8 cellular contexts compared by ENCODE assay signal in genomic region chr1:171251741-171252300, GRCh38. TPM values are rescaled to one million over a fixed set of nuclear protein-coding genes. Genes with fewer than 3 reads are reported as not detected.
DNase-seq lines count a peak whose midpoint lies in the region; ATAC-seq and TF ChIP-seq lines count a peak whose summit lies in the region.

No MANE protein-coding gene starts in this region.

- H3K4me3 ChIP-seq in PC-9 = no peak overlapping the region
- H3K4me3 ChIP-seq in colonic mucosa = peak overlapping the region; percentile 45
- H3K4me3 ChIP-seq in lower lobe of right lung = peak overlapping the region; percentile 55
- peak overlapping the region; percentile 46 to 53 for H3K4me3 ChIP-seq in tibial artery

- CTCF ChIA-PET in activated CD4-positive, alpha-beta T cell treated with anti-CD3 and anti-CD28 coated beads for 36 hours (lab: Charles Lee) = interaction anchor here (0.6 to 1.4 kb wide), 3 partner anchors 25 to 105 kb away, joined by 3 to 4 read pairs (median 3); partner anchors contain the start of gene FMO4
- CTCF ChIA-PET in PC-9 (lab: Charles Lee) = no interaction called here

- H3F3A ChIP-seq in PC-9 (ENCODE audit: insufficient read depth, low read depth) = no peaks in the 10 kb centered on the region

- no TSS peak for BruUV-seq in PC-9 (replicated peaks; lab: Mats Ljungman, UMichigan)

- DNase-seq in activated CD4-positive, alpha-beta T cell treated with anti-CD3 and anti-CD28 coated beads for 36 hours = peak; percentile 60
- DNase-seq in activated CD4-positive, alpha-beta T cell treated with anti-CD3 and anti-CD28 coated beads, Interleukin-2, amount 50 U/mL, for 4 hours = no peak
- DNase-seq in PC-9 = no peak
- DNase-seq in colonic mucosa = peak; percentile 51
- no peak for DNase-seq in lower lobe of right lung
- DNase-seq in tibial artery = no peak

- intact Hi-C loops in activated CD4-positive, alpha-beta T cell treated with anti-CD3 and anti-CD28 coated beads for 36 hours (cut with DNase I, micrococcal nuclease) = no loop called here
- intact Hi-C loops in PC-9 (cut with micrococcal nuclease; ENCODE audit: unreplicated experiment) = loop anchor here (10.0 kb wide), 1 partner anchor 153 kb away; no protein-coding TSS in a partner anchor
- intact Hi-C loops in colonic mucosa (cut with DNase I) = no loop called here
- intact Hi-C loops in lower lobe of right lung (cut with DNase I) = no loop called here
- intact Hi-C loops in tibial artery (cut with DNase I; ENCODE audit: low total_unique reads) = no loop called here

- no peaks in the 10 kb centered on the region for H3K9me3 Mint-ChIP-seq in activated CD4-positive, alpha-beta T cell treated with anti-CD3 and anti-CD28 coated beads for 36 hours (ENCODE audit: low read depth)

- no peaks in the 10 kb centered on the region for H3K79me2 ChIP-seq in PC-9 (ENCODE audit: low read depth)

- no peaks in the 10 kb centered on the region for H3K9me2 ChIP-seq in PC-9 (ENCODE audit: insufficient read depth)

- H3K4me3 Mint-ChIP-seq in activated CD4-positive, alpha-beta T cell treated with anti-CD3 and anti-CD28 coated beads for 36 hours = peak overlapping the region; percentile 67

- H3K9me3 ChIP-seq in PC-9 (ENCODE audit: insufficient read depth, low read depth) (no peaks in the 10 kb centered on the region), colonic mucosa (no peaks in the 10 kb centered on the region), lower lobe of right lung (no peaks in the 10 kb centered on the region), tibial artery (no peaks in the 10 kb centered on the region)

- peak overlapping the region; percentile 13 to 62 for H3K9ac ChIP-seq in colonic mucosa (ENCODE audit: low read depth in 2 of 2, low read length in 2 of 2)

- H3K27me3 ChIP-seq in PC-9 (ENCODE audit: insufficient read depth, low read depth) (peaks cover 5% of the 10 kb centered on the region), colonic mucosa (no peaks in the 10 kb centered on the region), lower lobe of right lung (ENCODE audit: low read depth) (peaks cover 10% of the 10 kb centered on the region), tibial artery (peaks cover 0 to 3% of the 10 kb centered on the region in 2 donors)

- H3K4me2 ChIP-seq in PC-9 = peak overlapping the region; percentile 50

- H3K27me3 Mint-ChIP-seq in activated CD4-positive, alpha-beta T cell treated with anti-CD3 and anti-CD28 coated beads for 36 hours = peaks cover 32% of the 10 kb centered on the region

- H3K27ac ChIP-seq in PC-9 (no peak overlapping the region), colonic mucosa (no peak overlapping the region), lower lobe of right lung (no peak overlapping the region), tibial artery (no peak overlapping the region)

- POLR2A ChIA-PET in activated CD4-positive, alpha-beta T cell treated with anti-CD3 and anti-CD28 coated beads for 36 hours (lab: Charles Lee) = no interaction called here
- POLR2A ChIA-PET in PC-9 (lab: Charles Lee; ENCODE audit: unreplicated experiment) = no interaction called here

- peak; percentile 65 for ATAC-seq in activated CD4-positive, alpha-beta T cell treated with anti-CD3 and anti-CD28 coated beads for 36 hours
- ATAC-seq in HG02759 (IDR thresholded peaks at IDR 0.05; ENCODE audit: unreplicated experiment) (peak; percentile 28), lower lobe of right lung (peak; percentile 50 to 57), GM18520 (IDR thresholded peaks at IDR 0.05; ENCODE audit: unreplicated experiment) (no peak)

- no peaks in the 10 kb centered on the region for H4K20me1 ChIP-seq in PC-9 (ENCODE audit: insufficient read depth)

- peaks cover 3% of the 10 kb centered on the region for H3K4me1 Mint-ChIP-seq in activated CD4-positive, alpha-beta T cell treated with anti-CD3 and anti-CD28 coated beads for 36 hours

- no peaks in the 10 kb centered on the region for H3K36me3 Mint-ChIP-seq in activated CD4-positive, alpha-beta T cell treated with anti-CD3 and anti-CD28 coated beads for 36 hours (ENCODE audit: low read depth)

- no peak overlapping the region for H3K27ac Mint-ChIP-seq in activated CD4-positive, alpha-beta T cell treated with anti-CD3 and anti-CD28 coated beads for 36 hours

- H3K36me3 ChIP-seq in PC-9 (ENCODE audit: low read depth) (no peaks in the 10 kb centered on the region), colonic mucosa (no peaks in the 10 kb centered on the region), lower lobe of right lung (no peaks in the 10 kb centered on the region), tibial artery (no peaks in the 10 kb centered on the region)

- H3K4me1 ChIP-seq in PC-9 (replicated peaks; ENCODE audit: insufficient read depth) = no peaks in the 10 kb centered on the region
- H3K4me1 ChIP-seq in colonic mucosa = no peaks in the 10 kb centered on the region
- no peaks in the 10 kb centered on the region for H3K4me1 ChIP-seq in lower lobe of right lung
- H3K4me1 ChIP-seq in tibial artery = peaks cover 0 to 8% (median 0%) of the 10 kb centered on the region in 4 donors

- H2AFZ ChIP-seq in PC-9 = no peak overlapping the region

- TF ChIP-seq CTCF in PC-9 (conservative IDR thresholded peaks at IDR 0.05) = no peak; the same call in 1 of the 2 replicates
- peak; percentile 56 for TF ChIP-seq CTCF in colonic mucosa (IDR thresholded peaks at IDR 0.05)
- TF ChIP-seq CTCF in lower lobe of right lung (IDR thresholded peaks at IDR 0.05) = peak; percentile 54
- peak in 1 of 2 experiments; percentile 50 for TF ChIP-seq CTCF in tibial artery (IDR thresholded peaks at IDR 0.05)

RNA-seq across cellular contexts. Expression of gene FMO1, which starts 3.5 kb away (rescaled TPM):
- not detected for total RNA-seq in activated CD4-positive, alpha-beta T cell treated with anti-CD3 and anti-CD28 coated beads for 36 hours
- total RNA-seq in PC-9 (2021) (not detected in 2 replicates), colonic mucosa (not detected), lower lobe of right lung (2.4 TPM)

Comparison
In these comparisons a context has a peak if more than half of its experiments do, and no peak if none do; other contexts are left out.
1. DNase-seq: peak in activated CD4-positive, alpha-beta T cell treated with anti-CD3 and anti-CD28 coated beads for 36 hours (single experiment) and colonic mucosa (single experiment); none in activated CD4-positive, alpha-beta T cell treated with anti-CD3 and anti-CD28 coated beads, Interleukin-2, amount 50 U/mL, for 4 hours (0 of 2), PC-9 (0 of 2), lower lobe of right lung (single experiment) and tibial artery (0 of 2).